ENCODE assay signal across 17 cellular contexts in genomic region chr17:11779906-11780305, GRCh38.
"Had no signal": no experiment of that assay in that cellular context is flagged by ENCODE, and none has a peak within 500 bp of the region (broad histone marks: within the 10 kb centered on the region; RNA-seq: fewer than 3 reads in every experiment).

No MANE protein-coding gene starts in this region.

- H3K27ac Mint-ChIP-seq: effector memory CD8-positive, alpha-beta T cell; naive thymus-derived CD8-positive, alpha-beta T cell had no signal

- H3K27me3 ChIP-seq: sigmoid colon had no signal

- H3K4me1 Mint-ChIP-seq: naive thymus-derived CD8-positive, alpha-beta T cell had no signal

- H3K36me3 Mint-ChIP-seq: naive thymus-derived CD8-positive, alpha-beta T cell had no signal

- H3K4me1 ChIP-seq: sigmoid colon, stomach had no signal

- DNase-seq: effector memory CD8-positive, alpha-beta T cell; erythroblast; foreskin fibroblast; head of caudate nucleus; hippocampal formation; kidney glomerular epithelial cell; mucosa of descending colon; naive thymus-derived CD8-positive, alpha-beta T cell; posterior cingulate gyrus; sigmoid colon; small intestine; stimulated activated CD4-positive, alpha-beta T cell treated with anti-CD3 and anti-CD28 coated beads, Interleukin-12 subunit alpha, Interleukin-12 subunit beta, amount 100 ng/mL, for 4 hours; stimulated activated naive CD4-positive, alpha-beta T cell; stomach; substantia nigra; trophoblast cell had no signal

- ATAC-seq: effector memory CD8-positive, alpha-beta T cell; left lobe of liver; mucosa of descending colon; naive thymus-derived CD8-positive, alpha-beta T cell had no signal

- H3K4me3 Mint-ChIP-seq: effector memory CD8-positive, alpha-beta T cell; naive thymus-derived CD8-positive, alpha-beta T cell had no signal

- H3K27ac ChIP-seq: sigmoid colon, stomach had no signal

- H3K4me3 ChIP-seq: mucosa of descending colon, sigmoid colon, stomach had no signal

- H3K9me3 ChIP-seq: mucosa of descending colon, sigmoid colon, stomach had no signal

- H3K36me3 ChIP-seq: sigmoid colon, stomach had no signal

- H3K27me3 Mint-ChIP-seq: effector memory CD8-positive, alpha-beta T cell had no signal
